21 cellular contexts compared by ENCODE assay signal in the genomic region with DNA sequence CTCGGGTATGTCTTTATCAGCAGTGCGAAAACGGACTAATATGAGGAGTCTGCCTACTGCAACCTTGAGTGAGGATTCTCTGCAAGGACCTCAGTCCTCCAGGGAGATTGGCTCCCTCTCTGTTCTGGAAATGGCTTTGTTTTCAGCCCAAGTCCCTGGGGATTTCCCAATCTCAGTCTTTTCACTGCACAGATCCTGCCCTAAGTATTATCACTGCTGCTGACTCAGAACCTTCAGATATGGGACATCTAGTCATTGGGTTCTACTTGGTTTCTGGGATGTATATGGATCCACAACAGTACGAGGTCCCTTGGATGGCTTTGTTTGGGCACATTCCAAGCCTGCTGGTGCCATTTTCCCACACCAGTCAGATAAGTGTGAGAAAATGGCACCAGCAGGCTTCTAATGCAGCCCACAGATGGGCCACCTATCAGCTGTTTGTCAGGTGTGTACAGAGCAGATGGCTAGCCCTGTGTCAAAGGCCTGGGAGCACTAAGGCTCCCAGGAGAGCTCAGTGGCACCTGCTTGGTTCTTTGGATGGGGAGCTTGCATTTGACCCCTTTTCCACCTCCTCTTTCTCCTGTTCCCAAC. TPM values are rescaled to one million over a fixed set of nuclear protein-coding genes. Genes with fewer than 3 reads are reported as not detected.
DNase-seq lines count a peak whose midpoint lies in the region; FAIRE-seq and TF ChIP-seq lines count a peak whose summit lies in the region.
"Had no signal": no experiment of that assay in that cellular context is flagged by ENCODE, and none has a peak within 500 bp of the region (broad histone marks: within the 10 kb centered on the region; RNA-seq: fewer than 3 reads in every experiment).

No MANE protein-coding gene starts in this region.

- no peak for TF ChIP-seq POLR2A in H1 (IDR thresholded peaks at IDR 0.05; ENCODE audit: control extremely low read depth in 1 of 2, low read depth in 2 of 2, low read length in 2 of 2)

- no peak overlapping the region for H2BK120ac ChIP-seq in H1 (replicated peaks; ENCODE audit: low read depth, low read length)

- no peak overlapping the region for H3K4ac ChIP-seq in H1 (replicated peaks; ENCODE audit: insufficient read length, low read depth, low read length)

- no peak overlapping the region for H2AK5ac ChIP-seq in H1 (ENCODE audit: low read depth, low read length)

- H2BK20ac ChIP-seq in H1 (ENCODE audit: low read length): no peak overlapping the region

- FAIRE-seq in H1 (lab: Jason Lieb, UNC): no peak
- FAIRE-seq: keratinocyte had no signal

- DNase-seq in DMS 273 (lab: John Stamatoyannopoulos, UW; ENCODE audit: unreplicated experiment) (peak; percentile 45), DMS 273 treated with DMSO at 0.1 percent for 48 hours (lab: John Stamatoyannopoulos, UW) (no peak), SK-N-DZ (ENCODE audit: low spot score) (peak; percentile 22), H1 (ENCODE audit: low read depth in 1 of 2, low spot score in 2 of 2) (no peak), renal cortical epithelial cell (ENCODE audit: low read depth) (peak; percentile 80)
- no peak for DNase-seq in activated CD4-positive, CD25-positive, alpha-beta regulatory T cell (lab: John Stamatoyannopoulos, UW)
- no peak for DNase-seq in activated naive CD4-positive, alpha-beta T cell treated with Interleukin-2 at 50 U/mL for 16 hours
- DNase-seq in T-helper 2 cell treated with Interferon-gamma antibody and Interleukin-4, amounts not matched to agents 5 μg/mL and 100 μg/mL, for 36 hours (ENCODE audit: low spot score): no peak
- DNase-seq: 8988T; activated CD4-positive, alpha-beta T cell treated with anti-CD3 and anti-CD28 coated beads for 48 hours; activated naive CD4-positive, alpha-beta T cell treated with anti-CD3 and anti-CD28 coated beads for 36 hours; C1 segment of cervical spinal cord; DMS79 treated with DMSO at 0.1 percent for 48 hours; midbrain; NCI-H1436; NCI-H510A treated with DMSO at 0.1 percent for 48 hours; retina; stimulated activated naive CD4-positive, alpha-beta T cell; T-helper 9 cell had no signal

- H3K4me3 Mint-ChIP-seq in T-helper 2 cell treated with Interferon-gamma antibody and Interleukin-4, amounts not matched to agents 5 μg/mL and 100 μg/mL, for 36 hours: no peak overlapping the region
- H3K4me3 Mint-ChIP-seq: activated naive CD4-positive, alpha-beta T cell treated with anti-CD3 and anti-CD28 coated beads for 36 hours had no signal

- peaks cover 0 to 9% (median under 1%) of the 10 kb centered on the region in 4 experiments; a peak in 3 of 7 replicates for H3K4me1 ChIP-seq in H1 (replicated peaks in 1 of 4; ENCODE audit: control insufficient read depth in 3 of 4, insufficient read depth in 4 of 4, low read length in 3 of 4)

- H3K27ac ChIP-seq in H1 (ENCODE audit: low read depth, low read length): no peak overlapping the region
- H3K27ac ChIP-seq: SK-N-MC had no signal

- no peak overlapping the region for H4K5ac ChIP-seq in H1 (ENCODE audit: insufficient read length, low read depth, low read length)

- H3K27me3 Mint-ChIP-seq in T-helper 2 cell treated with Interferon-gamma antibody and Interleukin-4, amounts not matched to agents 5 μg/mL and 100 μg/mL, for 36 hours (ENCODE audit: low read depth): peaks cover 5% of the 10 kb centered on the region

- H3K18ac ChIP-seq in H1 (ENCODE audit: extremely low read depth, low read length): no peak overlapping the region

- H3K36me3 ChIP-seq in H1 (ENCODE audit: control insufficient read depth in 2 of 4, insufficient read depth in 4 of 4, low read length in 3 of 4): no peaks in the 10 kb centered on the region

- H2BK12ac ChIP-seq in H1 (ENCODE audit: low read depth, low read length): no peak overlapping the region

- no peak overlapping the region for H3K4me2 ChIP-seq in H1 (ENCODE audit: insufficient read depth in 1 of 2, low read depth in 2 of 2, low read length in 2 of 2)

- CTCF ChIA-PET in H1 (lab: Charles Lee; ENCODE audit: partially characterized antibody): interaction anchor here (1.1 to 1.5 kb wide), 2 partner anchors 23 to 61 kb away, joined by 3 to 6 read pairs; no protein-coding TSS in a partner anchor

- no peak overlapping the region for H3K4me3 ChIP-seq in H1 (ENCODE audit: extremely low read depth in 1 of 4, insufficient read depth in 2 of 4, low read depth in 3 of 4, low read length in 4 of 4)
- H3K4me3 ChIP-seq: SK-N-MC had no signal

- no peaks in the 10 kb centered on the region for H4K20me1 ChIP-seq in H1 (replicated peaks in 1 of 2; ENCODE audit: control insufficient read depth in 1 of 2, insufficient read depth in 2 of 2, low read length in 2 of 2)

- no peak for TF ChIP-seq RAD21 in H1 (IDR thresholded peaks at IDR 0.05 in 1 of 2, conservative IDR thresholded peaks at IDR 0.05 in 1 of 2; ENCODE audit: low read depth in 2 of 2, low read length in 2 of 2)

- no peak overlapping the region for H3K14ac ChIP-seq in H1 (ENCODE audit: insufficient read length)

- no peak overlapping the region for H3K27ac Mint-ChIP-seq in T-helper 2 cell treated with Interferon-gamma antibody and Interleukin-4, amounts not matched to agents 5 μg/mL and 100 μg/mL, for 36 hours
- H3K27ac Mint-ChIP-seq: activated naive CD4-positive, alpha-beta T cell treated with anti-CD3 and anti-CD28 coated beads for 36 hours had no signal

- no peak overlapping the region for H2BK5ac ChIP-seq in H1 (ENCODE audit: low read depth, low read length)

- H3K9me3 ChIP-seq in H1 (ENCODE audit: insufficient read depth in 2 of 2, low read depth in 1 of 2, low read length in 1 of 2): no peaks in the 10 kb centered on the region

- peak overlapping the region; percentile 13; the same call in 1 of the 2 replicates for H2AFZ ChIP-seq in H1 (ENCODE audit: low read length)

- H3K36me3 Mint-ChIP-seq in T-helper 2 cell treated with Interferon-gamma antibody and Interleukin-4, amounts not matched to agents 5 μg/mL and 100 μg/mL, for 36 hours (ENCODE audit: low read depth): no peaks in the 10 kb centered on the region

- H3K9me3 Mint-ChIP-seq in T-helper 2 cell treated with Interferon-gamma antibody and Interleukin-4, amounts not matched to agents 5 μg/mL and 100 μg/mL, for 36 hours: no peaks in the 10 kb centered on the region
- H3K9me3 Mint-ChIP-seq: activated naive CD4-positive, alpha-beta T cell treated with anti-CD3 and anti-CD28 coated beads for 36 hours had no signal

- H2BK15ac ChIP-seq in H1 (ENCODE audit: low read length): no peak overlapping the region

- H3K23me2 ChIP-seq in H1 (ENCODE audit: low read depth, low read length): no peaks in the 10 kb centered on the region; the same call in 1 of the 2 replicates

- H4K8ac ChIP-seq in H1 (ENCODE audit: extremely low read depth, insufficient read depth, low read length): no peak overlapping the region

- H4K91ac ChIP-seq in H1 (replicated peaks; ENCODE audit: insufficient read length, low read length): no peak overlapping the region

- POLR2A ChIA-PET in H1 (lab: Charles Lee; ENCODE audit: partially characterized antibody): interaction anchor here (0.6 to 1.4 kb wide), 3 partner anchors 16 to 28 kb away, joined by 3 to 5 read pairs (median 4); a partner anchor contains a TSS

- TF ChIP-seq CTCF in H1 (IDR thresholded peaks at IDR 0.05; ENCODE audit: control extremely low read depth in 1 of 3, insufficient read depth in 1 of 3, low read depth in 1 of 3, low read length in 3 of 3): no peak

- H3K23ac ChIP-seq in H1 (ENCODE audit: insufficient read length): no peak overlapping the region

- 90% methylated on average over 4 of the region's 4 CpGs; no CpG with 5 or more reads in 1 of the 2 experiments for WGBS in H1 (ENCODE audit: extremely low coverage in 1 of 2, insufficient coverage in 1 of 2, insufficient read length in 1 of 2, insufficient replicate concordance in 2 of 2, low coverage in 1 of 2, low lambda C conversion rate in 2 of 2, missing lambda C conversion rate in 1 of 2), 2 experiments

- H3K79me1 ChIP-seq in H1 (ENCODE audit: low read depth, low read length): no peaks in the 10 kb centered on the region

- H3K4me1 Mint-ChIP-seq in T-helper 2 cell treated with Interferon-gamma antibody and Interleukin-4, amounts not matched to agents 5 μg/mL and 100 μg/mL, for 36 hours (ENCODE audit: low read depth): no peaks in the 10 kb centered on the region

- TF ChIP-seq EP300 in H1 (IDR thresholded peaks at IDR 0.05; ENCODE audit: borderline replicate concordance in 1 of 2, low read depth in 2 of 2, low read length in 2 of 2): no peak

- no peaks in the 10 kb centered on the region for H3K27me3 ChIP-seq in H1 (replicated peaks in 1 of 4; ENCODE audit: control insufficient read depth in 3 of 4, extremely low read depth in 1 of 4, insufficient read depth in 3 of 4, low read length in 3 of 4)

- no peak overlapping the region for H3K56ac ChIP-seq in H1 (replicated peaks; ENCODE audit: insufficient read length, low read depth, low read length)

- H3K9ac ChIP-seq in H1 (replicated peaks in 1 of 4; ENCODE audit: extremely low read depth in 1 of 4, low read depth in 3 of 4, low read length in 3 of 4): no peak overlapping the region

- H3K79me2 ChIP-seq in H1 (ENCODE audit: control insufficient read depth in 1 of 2, insufficient read depth in 2 of 2, low read length in 2 of 2): no peaks in the 10 kb centered on the region

RNA-seq across cellular contexts. Expression of a gene that starts 27.4 kb away (rescaled TPM):
- not detected in 2 replicates for polyA plus RNA-seq in SK-N-DZ (2014; cell fraction: cytosol; rRNA removed)
- 0.23 TPM in 1 of 2 replicates, not detected in the other for polyA plus RNA-seq in SK-N-DZ (2014; cell fraction: nucleus; rRNA removed)
- total RNA-seq in H1 (2021; fragmentation: NEBNext Ultra II Directional; extraction: Animal tissue kit (Norgen Biotek cat#: 25700)): 15.6 and 17.3 TPM in 2 replicates
- 25.0 and 32.0 TPM in 2 replicates for polyA plus RNA-seq in H1 (2011; rRNA removed)
- polyA plus RNA-seq in H1 (2011; cell fraction: cytosol; rRNA removed): 28.5 TPM
- 67.2 TPM for polyA plus RNA-seq in H1 (2011; cell fraction: nucleus; rRNA removed)
- 19.0 to 24.5 TPM (median 23.7 TPM) in 4 replicates for polyA plus RNA-seq in H1 (2012, experiment 1 of 2)
- polyA plus RNA-seq in H1 (2012, experiment 2 of 2): 23.1 TPM
- 3.6 TPM for polyA plus RNA-seq in H1 (2013, experiment 1 of 2)
- polyA plus RNA-seq in H1 (2013, experiment 2 of 2): 3.4 TPM
- 34.1 and 39.4 TPM in 2 replicates for polyA minus RNA-seq in H1 (2011; rRNA and poly(A)+ RNA removed)
- 26.3 TPM for polyA minus RNA-seq in H1 (2011; cell fraction: cytosol; rRNA and poly(A)+ RNA removed)
- 37.4 TPM for polyA minus RNA-seq in H1 (2011; cell fraction: nucleus; rRNA and poly(A)+ RNA removed)
- total RNA-seq in renal cortical epithelial cell: 277 and 307 TPM in 2 replicates

RNA-seq across cellular contexts. Expression of a gene that starts 55.4 kb away (rescaled TPM):
- polyA plus RNA-seq in SK-N-DZ (2014; cell fraction: cytosol; rRNA removed): 35.3 and 38.0 TPM in 2 replicates
- polyA plus RNA-seq in SK-N-DZ (2014; cell fraction: nucleus; rRNA removed): 25.0 and 37.3 TPM in 2 replicates
- 45.2 and 51.1 TPM in 2 replicates for total RNA-seq in H1 (2021; fragmentation: NEBNext Ultra II Directional; extraction: Animal tissue kit (Norgen Biotek cat#: 25700))
- polyA plus RNA-seq in H1 (2011; rRNA removed): 34.1 and 47.0 TPM in 2 replicates
- polyA plus RNA-seq in H1 (2011; cell fraction: cytosol; rRNA removed): 35.4 TPM
- polyA plus RNA-seq in H1 (2011; cell fraction: nucleus; rRNA removed): 55.7 TPM
- polyA plus RNA-seq in H1 (2012, experiment 1 of 2): 45.9 to 70.9 TPM (median 49.9 TPM) in 4 replicates
- 63.1 TPM for polyA plus RNA-seq in H1 (2012, experiment 2 of 2)
- 32.3 TPM for polyA plus RNA-seq in H1 (2013, experiment 1 of 2)
- 33.6 TPM for polyA plus RNA-seq in H1 (2013, experiment 2 of 2)
- 40.7 and 45.9 TPM in 2 replicates for polyA minus RNA-seq in H1 (2011; rRNA and poly(A)+ RNA removed)
- 23.0 TPM for polyA minus RNA-seq in H1 (2011; cell fraction: cytosol; rRNA and poly(A)+ RNA removed)
- 17.4 TPM for polyA minus RNA-seq in H1 (2011; cell fraction: nucleus; rRNA and poly(A)+ RNA removed)
- 91.0 and 104 TPM in 2 replicates for total RNA-seq in renal cortical epithelial cell

Comparison
In these comparisons a context has a peak if more than half of its experiments do, and no peak if none do; other contexts are left out.
1. DNase-seq: peak in DMS 273 (single experiment), SK-N-DZ (single experiment) and renal cortical epithelial cell (single experiment); none in DMS 273 treated with DMSO at 0.1 percent for 48 hours (single experiment), H1 (0 of 2), activated CD4-positive, CD25-positive, alpha-beta regulatory T cell (0 of 4), activated naive CD4-positive, alpha-beta T cell treated with Interleukin-2 at 50 U/mL for 16 hours (single experiment) and T-helper 2 cell treated with Interferon-gamma antibody and Interleukin-4, amounts not matched to agents 5 μg/mL and 100 μg/mL, for 36 hours (single experiment).
2. RNA of a gene that starts 27.4 kb away (total RNA-seq): 277 to 307 TPM in renal cortical epithelial cell; 15.6 to 17.3 TPM in H1; every median in the first group is over 10 times any median in the second.